ENCODE assay signal across 1 cellular context in genomic region chr6:41046084-41046483, GRCh38.
TF ChIP-seq lines count a peak whose summit lies in the region.

No MANE protein-coding gene starts in this region.

TF ChIP-seq in liver, 16 proteins besides CTCF, POLR2A, EP300 and RAD21:
- TF ChIP-seq, protein P1, sequence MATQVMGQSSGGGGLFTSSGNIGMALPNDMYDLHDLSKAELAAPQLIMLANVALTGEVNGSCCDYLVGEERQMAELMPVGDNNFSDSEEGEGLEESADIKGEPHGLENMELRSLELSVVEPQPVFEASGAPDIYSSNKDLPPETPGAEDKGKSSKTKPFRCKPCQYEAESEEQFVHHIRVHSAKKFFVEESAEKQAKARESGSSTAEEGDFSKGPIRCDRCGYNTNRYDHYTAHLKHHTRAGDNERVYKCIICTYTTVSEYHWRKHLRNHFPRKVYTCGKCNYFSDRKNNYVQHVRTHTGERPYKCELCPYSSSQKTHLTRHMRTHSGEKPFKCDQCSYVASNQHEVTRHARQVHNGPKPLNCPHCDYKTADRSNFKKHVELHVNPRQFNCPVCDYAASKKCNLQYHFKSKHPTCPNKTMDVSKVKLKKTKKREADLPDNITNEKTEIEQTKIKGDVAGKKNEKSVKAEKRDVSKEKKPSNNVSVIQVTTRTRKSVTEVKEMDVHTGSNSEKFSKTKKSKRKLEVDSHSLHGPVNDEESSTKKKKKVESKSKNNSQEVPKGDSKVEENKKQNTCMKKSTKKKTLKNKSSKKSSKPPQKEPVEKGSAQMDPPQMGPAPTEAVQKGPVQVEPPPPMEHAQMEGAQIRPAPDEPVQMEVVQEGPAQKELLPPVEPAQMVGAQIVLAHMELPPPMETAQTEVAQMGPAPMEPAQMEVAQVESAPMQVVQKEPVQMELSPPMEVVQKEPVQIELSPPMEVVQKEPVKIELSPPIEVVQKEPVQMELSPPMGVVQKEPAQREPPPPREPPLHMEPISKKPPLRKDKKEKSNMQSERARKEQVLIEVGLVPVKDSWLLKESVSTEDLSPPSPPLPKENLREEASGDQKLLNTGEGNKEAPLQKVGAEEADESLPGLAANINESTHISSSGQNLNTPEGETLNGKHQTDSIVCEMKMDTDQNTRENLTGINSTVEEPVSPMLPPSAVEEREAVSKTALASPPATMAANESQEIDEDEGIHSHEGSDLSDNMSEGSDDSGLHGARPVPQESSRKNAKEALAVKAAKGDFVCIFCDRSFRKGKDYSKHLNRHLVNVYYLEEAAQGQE (IDR thresholded peaks at IDR 0.05) = peak; percentile 54
- TF ChIP-seq YY1 (IDR thresholded peaks at IDR 0.05) = peak; percentile 70
- TF ChIP-seq, protein P2, sequence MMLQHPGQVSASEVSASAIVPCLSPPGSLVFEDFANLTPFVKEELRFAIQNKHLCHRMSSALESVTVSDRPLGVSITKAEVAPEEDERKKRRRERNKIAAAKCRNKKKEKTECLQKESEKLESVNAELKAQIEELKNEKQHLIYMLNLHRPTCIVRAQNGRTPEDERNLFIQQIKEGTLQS (IDR thresholded peaks at IDR 0.05) = no peak
- peak in 1 of 2 donors; percentile 53 for TF ChIP-seq RXRA (IDR thresholded peaks at IDR 0.05)
- no peak for TF ChIP-seq ZBTB33 (IDR thresholded peaks at IDR 0.05)
- TF ChIP-seq HNF4A (conservative IDR thresholded peaks at IDR 0.05) = peak; percentile 39 to 55
- TF ChIP-seq TAF1 (conservative IDR thresholded peaks at IDR 0.05) = peak; percentile 83
- peak; percentile 77 for TF ChIP-seq SP1 (IDR thresholded peaks at IDR 0.05)
- TF ChIP-seq MAX (IDR thresholded peaks at IDR 0.05) = no peak
- TF ChIP-seq HNF4G (IDR thresholded peaks at IDR 0.05) = no peak
TF ChIP-seq in liver: peak in this region for 6.
